ENCODE assay signal across 9 cellular contexts in genomic region chr14:68884031-68885030, GRCh38.
DNase-seq lines count a peak whose midpoint lies in the region; ATAC-seq and TF ChIP-seq lines count a peak whose summit lies in the region.
"Had no signal": no experiment of that assay in that cellular context is flagged by ENCODE, and none has a peak within 500 bp of the region (broad histone marks: within the 10 kb centered on the region; RNA-seq: fewer than 3 reads in every experiment).

No MANE protein-coding gene starts in this region.

- H3K27ac ChIP-seq in esophagus muscularis mucosa (replicated peaks in 1 of 4) (peak overlapping the region; percentile 80 to 98 (median 90)), neuronal stem cell (replicated peaks; ENCODE audit: low read length) (no peak overlapping the region)

- WGBS in esophagus muscularis mucosa = 63% methylated on average over 9 of the region's 10 CpGs
- no CpG with 5 or more reads among the region's 10 CpGs for WGBS in neuronal stem cell (ENCODE audit: extremely low coverage in 2 of 2, insufficient read length in 2 of 2, insufficient replicate concordance in 1 of 2), 2 donors

- H3K9ac ChIP-seq in neuronal stem cell (ENCODE audit: low read depth, low read length, poor library complexity) = no peak overlapping the region

- no peak overlapping the region for H4K91ac ChIP-seq in neuronal stem cell (ENCODE audit: low read depth, low read length, poor library complexity)

- no peaks in the 10 kb centered on the region for H3K79me1 ChIP-seq in neuronal stem cell (ENCODE audit: low read depth, low read length)

- no peak for TF ChIP-seq POLR2A in esophagus muscularis mucosa (IDR thresholded peaks at IDR 0.05; ENCODE audit: low read depth)

- no peak overlapping the region for H3K4me2 ChIP-seq in neuronal stem cell (ENCODE audit: insufficient read depth, low read length, poor library complexity, severe bottlenecking)

- H3K36me3 ChIP-seq in esophagus muscularis mucosa (peaks cover 74 to 92% (median 86%) of the 10 kb centered on the region in 4 donors), neuronal stem cell (replicated peaks in 1 of 2; ENCODE audit: control insufficient read depth in 2 of 2, insufficient read depth in 2 of 2, low read length in 2 of 2) (peaks cover 59 to 96% of the 10 kb centered on the region in 2 donors)

- H2BK120ac ChIP-seq in neuronal stem cell (ENCODE audit: low read depth, low read length) = no peak overlapping the region

- H2BK12ac ChIP-seq in neuronal stem cell (ENCODE audit: low read length) = no peak overlapping the region

- H2AK5ac ChIP-seq in neuronal stem cell (ENCODE audit: low read depth, low read length) = no peak overlapping the region

- no peak overlapping the region for H3K18ac ChIP-seq in neuronal stem cell (ENCODE audit: low read length)

- DNase-seq in GM03348 (ENCODE audit: low spot score) (peak; percentile 84), NCI-H446 (lab: John Stamatoyannopoulos, UW) (peak; percentile 48 to 89), esophagus muscularis mucosa (ENCODE audit: extremely low spot score) (no peak), pons (ENCODE audit: low spot score) (peak; percentile 20), neuronal stem cell (ENCODE audit: low spot score) (no peak)
- no peak for DNase-seq in activated T-cell treated with anti-CD3 and anti-CD28 coated beads, Interleukin-2, amount 50 U/mL, for 1 hour
- DNase-seq: stimulated activated naive CD4-positive, alpha-beta T cell treated with Interleukin-2 at 50 U/mL for 16 hours had no signal

- H2AFZ ChIP-seq in neuronal stem cell (ENCODE audit: low read length) = no peak overlapping the region

- no peak overlapping the region for H3K4ac ChIP-seq in neuronal stem cell (ENCODE audit: low read length)

- no peak for TF ChIP-seq CTCF in esophagus muscularis mucosa (IDR thresholded peaks at IDR 0.05)

- no peak overlapping the region for H2BK15ac ChIP-seq in neuronal stem cell (ENCODE audit: low read length)

- H3K23ac ChIP-seq in neuronal stem cell (ENCODE audit: low read depth, low read length, poor library complexity) = no peak overlapping the region

- no peaks in the 10 kb centered on the region for H3K9me3 ChIP-seq in esophagus muscularis mucosa
- no peaks in the 10 kb centered on the region for H3K9me3 ChIP-seq in neuronal stem cell (replicated peaks in 1 of 2; ENCODE audit: control insufficient read depth in 2 of 2, insufficient read depth in 1 of 2, low read depth in 1 of 2, low read length in 2 of 2)

- H3K14ac ChIP-seq in neuronal stem cell (ENCODE audit: low read length) = no peak overlapping the region

- no peak for TF ChIP-seq EP300 in esophagus muscularis mucosa (IDR thresholded peaks at IDR 0.05)

- H4K8ac ChIP-seq in neuronal stem cell (ENCODE audit: low read depth, low read length) = no peak overlapping the region

- intact Hi-C loops in esophagus muscularis mucosa (cut with DNase I) = no loop called here

- H2BK5ac ChIP-seq in neuronal stem cell (ENCODE audit: low read length) = no peak overlapping the region

- H3K27me3 ChIP-seq in esophagus muscularis mucosa = no peaks in the 10 kb centered on the region
- H3K27me3 ChIP-seq in neuronal stem cell (ENCODE audit: control insufficient read depth in 3 of 3, insufficient read depth in 3 of 3, low read depth in 1 of 3, low read length in 3 of 3) = no peaks in the 10 kb centered on the region

- H3K4me1 ChIP-seq in esophagus muscularis mucosa (peaks cover 22 to 91% (median 72%) of the 10 kb centered on the region in 4 donors), neuronal stem cell (ENCODE audit: control insufficient read depth in 2 of 2, insufficient read depth in 1 of 2, low read depth in 1 of 2, low read length in 2 of 2) (no peaks in the 10 kb centered on the region)

- H3K4me3 ChIP-seq in esophagus muscularis mucosa (no peak overlapping the region), neuronal stem cell (ENCODE audit: low read length in 2 of 2) (no peak overlapping the region)

- ATAC-seq in GM19467 (IDR thresholded peaks at IDR 0.05; ENCODE audit: unreplicated experiment) (no peak), GM21381 (IDR thresholded peaks at IDR 0.05; ENCODE audit: unreplicated experiment) (no peak)

Comparison
In these comparisons a context has a peak if more than half of its experiments do, and no peak if none do; other contexts are left out.
1. DNase-seq: peak in GM03348 (single experiment), NCI-H446 (2 of 2) and pons (single experiment); none in esophagus muscularis mucosa (single experiment), neuronal stem cell (single experiment) and activated T-cell treated with anti-CD3 and anti-CD28 coated beads, Interleukin-2, amount 50 U/mL, for 1 hour (single experiment).